In genomic region chr11:117439256-117439655, GRCh38 we compare ENCODE assay signal across 20 cellular contexts.
"Had no signal": no experiment of that assay in that cellular context is flagged by ENCODE, and none has a peak within 500 bp of the region (broad histone marks: within the 10 kb centered on the region; RNA-seq: fewer than 3 reads in every experiment).

No MANE protein-coding gene starts in this region.

- H3K4me1 ChIP-seq: parathyroid adenoma, psoas muscle, right lobe of liver, upper lobe of left lung, uterus had no signal

- H3K27ac ChIP-seq: heart left ventricle, parathyroid adenoma, psoas muscle, right lobe of liver, tibial artery, upper lobe of left lung, uterus had no signal

- DNase-seq: cortex of kidney; effector CD8-positive, alpha-beta T cell; heart left ventricle; hippocampal formation; kidney glomerular epithelial cell; natural killer cell; occipital lobe; psoas muscle; retina; right lobe of liver; stimulated activated CD4-positive, alpha-beta T cell treated with anti-CD3 and anti-CD28 coated beads, Interleukin-15, amount 100 ng/mL, for 24 hours; stimulated activated CD4-positive, alpha-beta T cell treated with anti-CD3 and anti-CD28 coated beads, Interleukin-1b, Interleukin-23, amount 100 ng/mL, for 48 hours; stimulated activated CD4-positive, alpha-beta T cell treated with anti-CD3 and anti-CD28 coated beads, Interleukin-4, amount 100 ng/mL, for 24 hours; uterus had no signal

- H3K9me3 ChIP-seq: heart left ventricle, psoas muscle, right lobe of liver, tibial artery, upper lobe of left lung, uterus had no signal

- ATAC-seq: heart left ventricle; natural killer cell; psoas muscle; right lobe of liver; stimulated activated memory B cell treated with anti-CD40 and anti-IgM and Interleukin-4, amounts not matched to agents 10 μg/mL and 1 μg/mL and 100 μg/mL, for 72 hours had no signal

- FAIRE-seq: frontal cortex had no signal

- H3K36me3 ChIP-seq: right lobe of liver, tibial artery, uterus had no signal

- H3K4me3 ChIP-seq: dorsolateral prefrontal cortex, heart left ventricle, psoas muscle, right lobe of liver, tibial artery, upper lobe of left lung, uterus had no signal

- H3K27me3 ChIP-seq: dorsolateral prefrontal cortex, right lobe of liver, upper lobe of left lung, uterus had no signal
